Comparison of ENCODE assay signal across 8 cellular contexts in the genomic region with DNA sequence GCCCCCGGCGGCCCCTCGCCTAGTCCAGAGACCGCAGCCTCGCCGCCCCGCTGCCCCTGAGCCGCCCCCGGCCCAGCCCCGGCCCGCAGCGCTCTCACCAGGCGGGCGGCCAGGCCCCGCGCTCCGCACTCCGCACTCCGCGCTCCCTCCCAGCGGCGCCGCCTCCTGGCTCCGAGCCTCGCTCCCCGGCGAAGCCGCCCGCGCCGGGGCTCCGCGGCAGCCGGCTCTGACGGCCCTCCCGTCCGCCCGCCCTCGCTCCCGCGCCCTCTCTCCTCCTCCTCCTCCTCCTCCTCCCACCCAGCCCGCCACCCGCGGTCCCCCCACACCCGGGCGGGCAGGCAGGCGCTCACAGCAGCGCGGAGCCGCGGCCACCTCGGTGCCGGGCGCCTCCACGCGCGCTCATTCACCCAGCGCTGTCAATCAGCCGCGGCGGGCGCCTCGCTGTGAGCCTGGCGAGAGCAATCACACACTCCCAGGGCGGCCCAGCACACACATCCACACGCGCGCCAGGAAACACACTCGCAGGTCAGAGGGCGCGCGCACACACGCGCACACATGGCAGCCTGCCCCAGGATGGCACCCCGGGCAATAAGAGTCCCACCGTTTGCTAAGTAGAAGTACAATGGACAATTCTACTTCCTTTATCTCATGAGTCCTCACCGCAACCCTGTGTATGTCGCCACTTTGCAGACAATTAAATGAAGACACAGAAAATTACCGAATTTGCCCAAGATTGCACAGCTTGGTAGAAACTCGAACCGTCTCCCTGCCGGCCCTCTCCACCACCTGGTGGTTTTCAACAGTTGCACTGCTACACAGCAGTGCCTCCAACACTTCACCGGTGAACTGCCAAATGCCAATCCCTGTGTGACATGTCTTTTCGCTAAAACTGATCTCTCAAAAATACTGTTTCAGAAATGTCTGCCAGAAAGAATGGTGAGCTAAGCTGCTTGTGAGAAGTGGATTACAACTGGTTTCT. TPM values are rescaled to one million over a fixed set of nuclear protein-coding genes. Genes with fewer than 3 reads are reported as not detected.
DNase-seq lines count a peak whose midpoint lies in the region; ATAC-seq, FAIRE-seq and TF ChIP-seq lines count a peak whose summit lies in the region.

Gene PRRT4, minus strand, starts transcription at position 228 of the 979 bp plus-strand sequence.

- H4K20me1 ChIP-seq in endothelial cell of umbilical vein (replicated peaks; ENCODE audit: control insufficient read depth, extremely low read depth, insufficient read depth, low read length) = no peaks in the 10 kb centered on the region

- H3K4me3 ChIP-seq in endothelial cell of umbilical vein (replicated peaks in 1 of 3; ENCODE audit: insufficient read depth in 1 of 3, low read depth in 1 of 3, low read length in 3 of 3) (peak within 1 kb of the TSS in 2 of 3 experiments; percentile 9 to 32), muscle layer of colon (ENCODE audit: low read depth in 1 of 2, low read length in 2 of 2) (peak within 1 kb of the TSS; percentile 50 to 59), transverse colon (peak within 1 kb of the TSS; percentile 37 to 61 (median 46))

- no peak within 1 kb of the TSS for H3K27ac Mint-ChIP-seq in activated CD4-positive, alpha-beta memory T cell treated with anti-CD3 and anti-CD28 coated beads, Interleukin-2, amount 10 ng/mL, durations not matched to agents 7 days and 5 days

- no peaks in the 10 kb centered on the region for H3K79me2 ChIP-seq in endothelial cell of umbilical vein (ENCODE audit: control insufficient read depth, insufficient read depth, low read length)

- no peaks in the 10 kb centered on the region for H3K9me3 Mint-ChIP-seq in activated CD4-positive, alpha-beta memory T cell treated with anti-CD3 and anti-CD28 coated beads, Interleukin-2, amount 10 ng/mL, durations not matched to agents 7 days and 5 days

- no peak within 1 kb of the TSS for H3K9ac ChIP-seq in endothelial cell of umbilical vein (replicated peaks; ENCODE audit: extremely low read depth, insufficient read depth, low read length)
- H3K9ac ChIP-seq in muscle layer of colon (ENCODE audit: low read length) = no peak within 1 kb of the TSS

- in situ Hi-C loops in transverse colon (cut with MboI; ENCODE audit: low pct_ligation_motif_present in 1 of 4, low pct_unique_long_range_greater_than_20kb in 1 of 4, low sequenced_read_pairs in 3 of 4) = no loop called here

- TF ChIP-seq POLR2A in GM12892 (IDR thresholded peaks at IDR 0.05; ENCODE audit: low read depth, low read length) = no peak
- no peak for TF ChIP-seq POLR2A in endothelial cell of umbilical vein (IDR thresholded peaks at IDR 0.05; ENCODE audit: low read depth, low read length)
- TF ChIP-seq POLR2A in transverse colon (IDR thresholded peaks at IDR 0.05) = no peak

- H3K27me3 Mint-ChIP-seq in activated CD4-positive, alpha-beta memory T cell treated with anti-CD3 and anti-CD28 coated beads, Interleukin-2, amount 10 ng/mL, durations not matched to agents 7 days and 5 days = peaks cover 76% of the 10 kb centered on the region

- H3K36me3 ChIP-seq in endothelial cell of umbilical vein (ENCODE audit: control insufficient read depth in 2 of 2, extremely low read depth in 1 of 2, insufficient read depth in 2 of 2, low read length in 2 of 2) (no peaks in the 10 kb centered on the region), muscle layer of colon (ENCODE audit: insufficient read depth, low read length) (no peaks in the 10 kb centered on the region), transverse colon (no peaks in the 10 kb centered on the region)

- CTCF ChIA-PET in activated CD4-positive, alpha-beta memory T cell treated with anti-CD3 and anti-CD28 coated beads, Interleukin-2, amount 10 ng/mL, durations not matched to agents 7 days and 5 days (lab: Charles Lee) = interaction anchor here (0.8 to 1.7 kb wide), 3 partner anchors 14 to 100 kb away, joined by 3 to 8 read pairs (median 4); no protein-coding TSS in a partner anchor
- CTCF ChIA-PET in endothelial cell of umbilical vein (lab: Charles Lee) = interaction anchor here (1.0 to 5.4 kb wide), 6 partner anchors 9 to 25 kb away, joined by 4 to 24 read pairs (median 6); no protein-coding TSS in a partner anchor

- FAIRE-seq in GM12892 (lab: Jason Lieb, UNC) (peak; percentile 5), endothelial cell of umbilical vein (lab: Jason Lieb, UNC) (no peak)

- no peak for TF ChIP-seq CTCF in endothelial cell of umbilical vein (IDR thresholded peaks at IDR 0.05; ENCODE audit: extremely low read depth in 1 of 2, insufficient read depth in 1 of 2, low read depth in 1 of 2, low read length in 2 of 2)
- TF ChIP-seq CTCF in transverse colon (IDR thresholded peaks at IDR 0.05) = no peak

- peaks cover 4% of the 10 kb centered on the region for H3K4me1 ChIP-seq in endothelial cell of umbilical vein (ENCODE audit: control insufficient read depth, extremely low read depth, insufficient read depth, low read length)
- H3K4me1 ChIP-seq in muscle layer of colon (ENCODE audit: insufficient read depth, low read length) = peaks cover 10% of the 10 kb centered on the region
- peaks cover 0 to 17% (median 14%) of the 10 kb centered on the region in 4 donors for H3K4me1 ChIP-seq in transverse colon

- peaks cover 56 to 69% of the 10 kb centered on the region in 2 experiments for H3K27me3 ChIP-seq in endothelial cell of umbilical vein (ENCODE audit: control insufficient read depth in 2 of 2, insufficient read depth in 2 of 2, low read length in 2 of 2)
- peaks cover 0 to 6% of the 10 kb centered on the region in 2 donors for H3K27me3 ChIP-seq in muscle layer of colon (ENCODE audit: control insufficient read depth in 1 of 2, insufficient read depth in 2 of 2, low read length in 2 of 2)
- H3K27me3 ChIP-seq in transverse colon = peaks cover 67% of the 10 kb centered on the region

- H3K9me3 ChIP-seq in endothelial cell of umbilical vein (replicated peaks; ENCODE audit: control insufficient read depth, insufficient read depth, low read length) = no peaks in the 10 kb centered on the region
- no peaks in the 10 kb centered on the region for H3K9me3 ChIP-seq in muscle layer of colon (ENCODE audit: low read length)
- H3K9me3 ChIP-seq in transverse colon = no peaks in the 10 kb centered on the region

- no TSS peak for BruUV-seq in endothelial cell of umbilical vein (replicated peaks; lab: Mats Ljungman, UMichigan)

- ATAC-seq in HG03571 (IDR thresholded peaks at IDR 0.05; ENCODE audit: unreplicated experiment) = no peak

- H3K27ac ChIP-seq in endothelial cell of umbilical vein (ENCODE audit: insufficient read depth, low read depth, low read length) = no peak within 1 kb of the TSS
- H3K27ac ChIP-seq in muscle layer of colon (ENCODE audit: low read depth, low read length) = peak within 1 kb of the TSS; percentile 24
- H3K27ac ChIP-seq in transverse colon = no peak within 1 kb of the TSS

- POLR2A ChIA-PET in activated CD4-positive, alpha-beta memory T cell treated with anti-CD3 and anti-CD28 coated beads, Interleukin-2, amount 10 ng/mL, durations not matched to agents 7 days and 5 days (lab: Charles Lee) = no interaction called here
- POLR2A ChIA-PET in endothelial cell of umbilical vein (lab: Charles Lee) = no interaction called here

- intact Hi-C loops in endothelial cell of umbilical vein (cut with micrococcal nuclease) (loop anchor here (1.0 to 2.0 kb wide), 2 partner anchors 9 to 25 kb away; no protein-coding TSS in a partner anchor), transverse colon (cut with DNase I; ENCODE audit: low total_unique reads) (no loop called here)

- peak within 1 kb of the TSS; percentile 61 for H3K4me2 ChIP-seq in endothelial cell of umbilical vein (ENCODE audit: insufficient read depth, low read length)

- TF ChIP-seq EP300 in transverse colon (IDR thresholded peaks at IDR 0.05; ENCODE audit: low read depth) = no peak

- peak within 1 kb of the TSS; percentile 63 for H2AFZ ChIP-seq in endothelial cell of umbilical vein (ENCODE audit: low read depth, low read length)

- WGBS in transverse colon (ENCODE audit: low coverage in 1 of 2), 2 donors = 8% methylated on average over 23 of the region's 84 CpGs; no CpG with 5 or more reads in 1 of the 2 donors

- peaks cover 18% of the 10 kb centered on the region for H3K4me1 Mint-ChIP-seq in activated CD4-positive, alpha-beta memory T cell treated with anti-CD3 and anti-CD28 coated beads, Interleukin-2, amount 10 ng/mL, durations not matched to agents 7 days and 5 days

- dilution Hi-C loops in endothelial cell of umbilical vein (cut with MboI; ENCODE audit: extremely low pct_ligation_motif_present, low sequenced_read_pairs) = no loop called here

- H3K9me1 ChIP-seq in endothelial cell of umbilical vein (replicated peaks; ENCODE audit: control insufficient read depth, extremely low read depth, insufficient read depth, low read length) = no peaks in the 10 kb centered on the region

- DNase-seq in GM12892 (ENCODE audit: insufficient read length) (peak; percentile 50), NCI-H1694 (lab: John Stamatoyannopoulos, UW) (peak; percentile 40), endothelial cell of umbilical vein (ENCODE audit: low read depth, low spot score) (no peak), transverse colon (peak; percentile 27), NCI-H187 treated with DMSO at 0.1 percent for 48 hours (lab: John Stamatoyannopoulos, UW) (no peak)
- DNase-seq in activated CD4-positive, alpha-beta memory T cell treated with anti-CD3 and anti-CD28 coated beads, Interleukin-2, amount 10 ng/mL, durations not matched to agents 7 days and 5 days = peak; percentile 33

- H3K36me3 Mint-ChIP-seq in activated CD4-positive, alpha-beta memory T cell treated with anti-CD3 and anti-CD28 coated beads, Interleukin-2, amount 10 ng/mL, durations not matched to agents 7 days and 5 days (ENCODE audit: low read depth) = no peaks in the 10 kb centered on the region

- peak within 1 kb of the TSS; percentile 56 for H3K4me3 Mint-ChIP-seq in activated CD4-positive, alpha-beta memory T cell treated with anti-CD3 and anti-CD28 coated beads, Interleukin-2, amount 10 ng/mL, durations not matched to agents 7 days and 5 days

TF ChIP-seq in endothelial cell of umbilical vein, 7 proteins besides CTCF, POLR2A, EP300 and RAD21 (continues in another document):
- no peak for TF ChIP-seq JUN (IDR thresholded peaks at IDR 0.05; ENCODE audit: borderline replicate concordance, insufficient read depth, insufficient read length, low read depth)
- no peak for TF ChIP-seq FOS (IDR thresholded peaks at IDR 0.05; ENCODE audit: borderline replicate concordance, insufficient read depth, low read length)

RNA-seq across cellular contexts. Expression of gene PRRT4, which starts in this region (rescaled TPM):
- not detected for polyA plus RNA-seq in GM12892 (2012; ENCODE audit: missing spikeins)
- total RNA-seq in activated CD4-positive, alpha-beta memory T cell treated with anti-CD3 and anti-CD28 coated beads, Interleukin-2, amount 10 ng/mL, durations not matched to agents 7 days and 5 days = not detected
- total RNA-seq in endothelial cell of umbilical vein = not detected in 2 replicates
- 0.03 and 0.08 TPM in 2 replicates for polyA plus RNA-seq in endothelial cell of umbilical vein
- polyA plus RNA-seq in endothelial cell of umbilical vein (2011; cell fraction: cytosol; rRNA removed) = 0.01 TPM in 1 of 2 replicates, not detected in the other
- polyA plus RNA-seq in endothelial cell of umbilical vein (2011; cell fraction: nucleus; rRNA removed) = not detected in 2 replicates
- polyA plus RNA-seq in endothelial cell of umbilical vein (2012) = not detected in 2 replicates
- not detected in 2 replicates for polyA minus RNA-seq in endothelial cell of umbilical vein
- polyA minus RNA-seq in endothelial cell of umbilical vein (2011; cell fraction: cytosol; rRNA and poly(A)+ RNA removed) = not detected
- not detected in 2 replicates for polyA minus RNA-seq in endothelial cell of umbilical vein (2011; cell fraction: nucleus; rRNA and poly(A)+ RNA removed)
- under 1 TPM in 2 of 4 donors, not detected in 2; 0.16 to 0.41 TPM for total RNA-seq in transverse colon

Comparison
In these comparisons a context has a peak if more than half of its experiments do, and no peak if none do; other contexts are left out.
1. Peak in DNase-seq in activated CD4-positive, alpha-beta memory T cell treated with anti-CD3 and anti-CD28 coated beads, Interleukin-2, amount 10 ng/mL, durations not matched to agents 7 days and 5 days; RNA of the gene not detected or under 1 TPM.
2. Peak in DNase-seq and H3K4me3 ChIP-seq in transverse colon; RNA of the gene not detected or under 1 TPM.
3. DNase-seq: peak in GM12892 (single experiment) and NCI-H1694 (single experiment); none in endothelial cell of umbilical vein (single experiment) and NCI-H187 treated with DMSO at 0.1 percent for 48 hours (single experiment).
4. Peak in every context shown above with its lines, with median percentiles within 50 percentile points of each other: H3K4me3 ChIP-seq.